10 cellular contexts compared by ENCODE assay signal in genomic region chr18:10057808-10058791, GRCh38.
A peak's percentile ranks its signal among the peaks of the same experiment; 100 is the strongest.
DNase-seq lines count a peak whose midpoint lies in the region; ATAC-seq lines count a peak whose summit lies in the region.
"Had no signal": no experiment of that assay in that cellular context is flagged by ENCODE, and none has a peak within 500 bp of the region (broad histone marks: within the 10 kb centered on the region; RNA-seq: fewer than 3 reads in every experiment).

No MANE protein-coding gene starts in this region.

- no peak for ATAC-seq in HG03175 (IDR thresholded peaks at IDR 0.05; ENCODE audit: unreplicated experiment)
- ATAC-seq in GM21360 (IDR thresholded peaks at IDR 0.05; ENCODE audit: unreplicated experiment): no peak
- ATAC-seq in GM21737 (IDR thresholded peaks at IDR 0.05; ENCODE audit: unreplicated experiment): no peak
- ATAC-seq: stimulated activated memory B cell treated with anti-CD40 and anti-IgM and Interleukin-4, amounts not matched to agents 10 μg/mL and 1 μg/mL and 100 μg/mL, for 72 hours had no signal

- DNase-seq in H4 (ENCODE audit: low spot score) (peak; percentile 79), SW480 (ENCODE audit: low spot score) (peak; percentile 96), foreskin melanocyte (peak; percentile 89), smooth muscle cell of the brain vasculature (ENCODE audit: low read depth, low spot score) (peak; percentile 28)
- DNase-seq in activated effector memory CD4-positive, alpha-beta T cell treated with anti-CD3 and anti-CD28 coated beads, Interleukin-2, amount 50 U/mL, for 16 hours: no peak
- DNase-seq: activated CD8-positive, alpha-beta memory T cell treated with anti-CD3 and anti-CD28 coated beads, Interleukin-2, amount 50 U/mL, for 4 hours had no signal
